In the genomic region with DNA sequence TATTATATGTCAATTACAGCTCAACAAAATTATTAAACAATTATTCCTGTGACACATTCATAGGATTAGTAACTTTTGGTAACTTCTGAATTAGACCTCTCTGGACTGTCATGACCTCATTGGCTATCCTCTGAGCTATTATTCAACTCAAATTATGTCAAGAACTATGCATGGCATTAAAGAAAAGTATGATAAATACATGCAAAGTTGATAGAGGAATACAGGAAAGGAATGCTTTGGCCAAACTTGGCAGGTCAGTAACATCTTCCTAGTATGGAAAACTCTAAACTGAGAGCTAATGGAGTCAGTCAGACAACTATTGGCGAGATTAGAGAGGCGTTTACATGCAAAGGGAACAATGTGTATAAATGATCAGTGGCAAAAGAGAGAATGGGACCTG, we compare ENCODE assay signal across 23 cellular contexts.
DNase-seq lines count a peak whose midpoint lies in the region; ATAC-seq, FAIRE-seq and TF ChIP-seq lines count a peak whose summit lies in the region.
"Had no signal": no experiment of that assay in that cellular context is flagged by ENCODE, and none has a peak within 500 bp of the region (broad histone marks: within the 10 kb centered on the region; RNA-seq: fewer than 3 reads in every experiment).

No MANE protein-coding gene starts in this region.

- POLR2A ChIA-PET in K562 (lab: Yijun Ruan, JAX) = no interaction called here

- no peaks in the 10 kb centered on the region for H4K20me1 ChIP-seq in Loucy (ENCODE audit: insufficient read depth, low read length, poor library complexity, severe bottlenecking)
- no peaks in the 10 kb centered on the region for H4K20me1 ChIP-seq in K562 (replicated peaks; ENCODE audit: control insufficient read depth, insufficient read depth, low read length)
- no peaks in the 10 kb centered on the region for H4K20me1 ChIP-seq in osteoblast (ENCODE audit: insufficient read depth, low read length)

- no peaks in the 10 kb centered on the region for H3K9me2 ChIP-seq in Loucy (replicated peaks; ENCODE audit: low read depth, low read length)

- no peaks in the 10 kb centered on the region for H3K36me3 ChIP-seq in Loucy (ENCODE audit: insufficient read depth, low read length)
- H3K36me3 ChIP-seq in K562 (ENCODE audit: control insufficient read depth, insufficient read depth, low read length) = no peaks in the 10 kb centered on the region
- H3K36me3 ChIP-seq in osteoblast (ENCODE audit: insufficient read depth, low read length) = no peaks in the 10 kb centered on the region
- H3K36me3 ChIP-seq in psoas muscle (ENCODE audit: insufficient read depth in 1 of 2, low read depth in 1 of 2) = no peaks in the 10 kb centered on the region
- H3K36me3 ChIP-seq: BE2C had no signal

- peaks cover 3% of the 10 kb centered on the region; the same call in 1 of the 2 replicates for H3K9me3 ChIP-seq in Loucy (ENCODE audit: insufficient read depth, low read depth, low read length)
- H3K9me3 ChIP-seq in K562 (replicated peaks; ENCODE audit: control insufficient read depth, insufficient read depth, low read depth, low read length) = no peaks in the 10 kb centered on the region
- no peaks in the 10 kb centered on the region for H3K9me3 ChIP-seq in osteoblast (ENCODE audit: low read depth, low read length)
- H3K9me3 ChIP-seq in psoas muscle = no peaks in the 10 kb centered on the region
- H3K9me3 ChIP-seq: BE2C had no signal

- H3K27ac ChIP-seq in K562 (ENCODE audit: extremely low read depth, low read depth, low read length) (no peak overlapping the region), osteoblast (ENCODE audit: low read depth, low read length) (no peak overlapping the region), psoas muscle (no peak overlapping the region)

- 0% methylated on average over 2 of the region's 2 CpGs for WGBS in K562 (ENCODE audit: insufficient coverage, low coverage, missing lambda C conversion rate)
- 82 to 90% (median 87%) methylated on average over 2 of the region's 2 CpGs for WGBS in psoas muscle, 3 donors

- ATAC-seq in K562 (no peak), psoas muscle (no peak)
- ATAC-seq: GM23338, HCT116 had no signal

- H3K4me2 ChIP-seq in Loucy (ENCODE audit: low read depth, low read length, poor library complexity, severe bottlenecking) = no peak overlapping the region
- H3K4me2 ChIP-seq in K562 (ENCODE audit: insufficient read depth, low read length) = no peak overlapping the region
- H3K4me2 ChIP-seq in osteoblast (ENCODE audit: insufficient read depth, low read length) = peak overlapping the region; percentile 3
- H3K4me2 ChIP-seq: GM23338 had no signal

- TF ChIP-seq EP300 in K562 (IDR thresholded peaks at IDR 0.05; ENCODE audit: low read length) = no peak

- H3K9me3 Mint-ChIP-seq in activated naive CD4-positive, alpha-beta T cell treated with anti-CD3 and anti-CD28 coated beads, Interleukin-2, amount 10 ng/mL, durations not matched to agents 7 days and 5 days = no peaks in the 10 kb centered on the region
- H3K9me3 Mint-ChIP-seq: HFFc6 had no signal

- in situ Hi-C loops in K562 (cut with MboI) = no loop called here

- no peak for DNase-seq in activated naive CD4-positive, alpha-beta T cell treated with anti-CD3 and anti-CD28 coated beads, Interleukin-2, amount 10 ng/mL, durations not matched to agents 7 days and 5 days
- DNase-seq in activated naive CD4-positive, alpha-beta T cell (lab: John Stamatoyannopoulos, UW) = no peak
- DNase-seq in K562 (ENCODE audit: extremely low read depth in 1 of 4, low spot score in 3 of 4) (no peak), osteoblast (ENCODE audit: insufficient read length, low spot score, missing footprints) (no peak), psoas muscle (no peak), NCI-H748 (lab: John Stamatoyannopoulos, UW; ENCODE audit: unreplicated experiment) (no peak)
- no peak for DNase-seq in activated CD4-positive, alpha-beta T cell treated with anti-CD3 and anti-CD28 coated beads for 4 hours
- DNase-seq: 8988T; BE2C; C1 segment of cervical spinal cord; CD4-positive, CD25-positive, alpha-beta regulatory T cell; CD8-positive, alpha-beta memory T cell; COR-L47; GDM1; H7; HFFc6 had no signal

- no peaks in the 10 kb centered on the region for H3K9me1 ChIP-seq in K562 (ENCODE audit: control insufficient read depth, insufficient read depth, low read length)

- H3K27me3 Mint-ChIP-seq in activated naive CD4-positive, alpha-beta T cell treated with anti-CD3 and anti-CD28 coated beads, Interleukin-2, amount 10 ng/mL, durations not matched to agents 7 days and 5 days = peaks cover 9% of the 10 kb centered on the region

- no peak overlapping the region for H3K4me3 Mint-ChIP-seq in activated naive CD4-positive, alpha-beta T cell treated with anti-CD3 and anti-CD28 coated beads, Interleukin-2, amount 10 ng/mL, durations not matched to agents 7 days and 5 days
- H3K4me3 Mint-ChIP-seq: CD4-positive, CD25-positive, alpha-beta regulatory T cell; CD8-positive, alpha-beta memory T cell; GM23338; HFFc6; IgD-negative memory B cell had no signal

- H3K4me3 ChIP-seq in Loucy (ENCODE audit: low read length, poor library complexity, severe bottlenecking) (no peak overlapping the region), K562 (no peak overlapping the region), osteoblast (ENCODE audit: insufficient read depth, low read length) (no peak overlapping the region), psoas muscle (no peak overlapping the region)
- H3K4me3 ChIP-seq: GM23338 had no signal

- intact Hi-C loops in K562 (cut with micrococcal nuclease) (no loop called here), psoas muscle (cut with DNase I) (no loop called here)

- no peaks in the 10 kb centered on the region for H3F3A ChIP-seq in Loucy (ENCODE audit: low read depth)

- CTCF ChIA-PET in activated naive CD4-positive, alpha-beta T cell treated with anti-CD3 and anti-CD28 coated beads, Interleukin-2, amount 10 ng/mL, durations not matched to agents 7 days and 5 days (lab: Charles Lee) = no interaction called here
- CTCF ChIA-PET in K562 (lab: Yijun Ruan, JAX; ENCODE audit: low intra/inter-chr PET ratio) = no interaction called here

- TF ChIP-seq POLR2A in K562 (conservative IDR thresholded peaks at IDR 0.05) = no peak

- H3K79me2 ChIP-seq in Loucy (ENCODE audit: insufficient read depth, low read length) = no peaks in the 10 kb centered on the region
- H3K79me2 ChIP-seq in K562 (ENCODE audit: control insufficient read depth, insufficient read depth, low read length) = no peaks in the 10 kb centered on the region
- H3K79me2 ChIP-seq in osteoblast (ENCODE audit: insufficient read depth, low read length) = no peaks in the 10 kb centered on the region

- BruUV-seq in K562 (replicated peaks; lab: Mats Ljungman, UMichigan) = no TSS peak

- H3K4me1 Mint-ChIP-seq in activated naive CD4-positive, alpha-beta T cell treated with anti-CD3 and anti-CD28 coated beads, Interleukin-2, amount 10 ng/mL, durations not matched to agents 7 days and 5 days = no peaks in the 10 kb centered on the region
- H3K4me1 Mint-ChIP-seq: CD4-positive, CD25-positive, alpha-beta regulatory T cell; CD8-positive, alpha-beta memory T cell; IgD-negative memory B cell had no signal

- no peaks in the 10 kb centered on the region for H3K36me3 Mint-ChIP-seq in activated naive CD4-positive, alpha-beta T cell treated with anti-CD3 and anti-CD28 coated beads, Interleukin-2, amount 10 ng/mL, durations not matched to agents 7 days and 5 days
- H3K36me3 Mint-ChIP-seq: CD4-positive, CD25-positive, alpha-beta regulatory T cell; CD8-positive, alpha-beta memory T cell; IgD-negative memory B cell had no signal

- H2AFZ ChIP-seq in Loucy (ENCODE audit: low read length) = 0 out of 2 replicates have a peak overlapping the region, but pooled peaks have one; percentile 46
- H2AFZ ChIP-seq in K562 (ENCODE audit: low read depth, low read length) = peak overlapping the region; percentile 26; the same call in 1 of the 2 replicates
- H2AFZ ChIP-seq in osteoblast (ENCODE audit: low read length) = no peak overlapping the region
- H2AFZ ChIP-seq: GM23338 had no signal

- H3K27me3 ChIP-seq in Loucy (ENCODE audit: insufficient read depth, low read length, poor library complexity, severe bottlenecking) (no peaks in the 10 kb centered on the region), K562 (ENCODE audit: control insufficient read depth in 2 of 2, insufficient read depth in 2 of 2, low read length in 2 of 2) (no peaks in the 10 kb centered on the region), osteoblast (ENCODE audit: insufficient read depth, low read length) (no peaks in the 10 kb centered on the region), psoas muscle (ENCODE audit: insufficient read depth in 3 of 3, low read length in 2 of 3) (no peaks in the 10 kb centered on the region)
- H3K27me3 ChIP-seq: BE2C had no signal

- H3K27ac Mint-ChIP-seq in activated naive CD4-positive, alpha-beta T cell treated with anti-CD3 and anti-CD28 coated beads, Interleukin-2, amount 10 ng/mL, durations not matched to agents 7 days and 5 days = peak overlapping the region; percentile 9
- H3K27ac Mint-ChIP-seq: CD4-positive, CD25-positive, alpha-beta regulatory T cell; CD8-positive, alpha-beta memory T cell; GM23338; HFFc6; IgD-negative memory B cell had no signal

- H3K4me1 ChIP-seq in Loucy (ENCODE audit: insufficient read depth, low read length, poor library complexity, severe bottlenecking) (no peaks in the 10 kb centered on the region), K562 (replicated peaks in 1 of 2; ENCODE audit: control insufficient read depth in 2 of 2, insufficient read depth in 2 of 2, low read length in 2 of 2) (no peaks in the 10 kb centered on the region), osteoblast (ENCODE audit: insufficient read depth, low read length) (peaks cover 7% of the 10 kb centered on the region), psoas muscle (no peaks in the 10 kb centered on the region)
- H3K4me1 ChIP-seq: BE2C had no signal

- H3K9ac ChIP-seq in Loucy (ENCODE audit: low read depth, low read length, poor library complexity, severe bottlenecking) = no peak overlapping the region
- no peak overlapping the region for H3K9ac ChIP-seq in K562 (ENCODE audit: insufficient read depth in 1 of 2, low read depth in 2 of 2, low read length in 2 of 2)

- no peak for TF ChIP-seq CTCF in Loucy (conservative IDR thresholded peaks at IDR 0.05; ENCODE audit: low read length)
- TF ChIP-seq CTCF in K562 (IDR thresholded peaks at IDR 0.05 in 2 of 3, conservative IDR thresholded peaks at IDR 0.05 in 1 of 3; ENCODE audit: insufficient read depth in 2 of 3, low read depth in 1 of 3, low read length in 3 of 3) = no peak
- TF ChIP-seq CTCF in osteoblast (IDR thresholded peaks at IDR 0.05; ENCODE audit: extremely low read depth, low read depth, low read length) = no peak
- no peak for TF ChIP-seq CTCF in psoas muscle (IDR thresholded peaks at IDR 0.05)

- TF ChIP-seq RAD21 in K562 (CRISPR knock-in tag; conservative IDR thresholded peaks at IDR 0.05 in 1 of 2, IDR thresholded peaks at IDR 0.05 in 1 of 2) = no peak

- no peak for FAIRE-seq in K562 (lab: Jason Lieb, UNC)
- FAIRE-seq: GM12892, GM18507, HTR-8/SVneo had no signal

TF ChIP-seq in K562, 482 proteins besides CTCF, POLR2A, EP300 and RAD21 (continues in another document):
- TF ChIP-seq ZNF695 (CRISPR knock-in tag; IDR thresholded peaks at IDR 0.05) = no peak
- TF ChIP-seq ZNF561 (CRISPR knock-in tag; conservative IDR thresholded peaks at IDR 0.05) = no peak
